9 cellular contexts compared by ENCODE assay signal in the genomic region with DNA sequence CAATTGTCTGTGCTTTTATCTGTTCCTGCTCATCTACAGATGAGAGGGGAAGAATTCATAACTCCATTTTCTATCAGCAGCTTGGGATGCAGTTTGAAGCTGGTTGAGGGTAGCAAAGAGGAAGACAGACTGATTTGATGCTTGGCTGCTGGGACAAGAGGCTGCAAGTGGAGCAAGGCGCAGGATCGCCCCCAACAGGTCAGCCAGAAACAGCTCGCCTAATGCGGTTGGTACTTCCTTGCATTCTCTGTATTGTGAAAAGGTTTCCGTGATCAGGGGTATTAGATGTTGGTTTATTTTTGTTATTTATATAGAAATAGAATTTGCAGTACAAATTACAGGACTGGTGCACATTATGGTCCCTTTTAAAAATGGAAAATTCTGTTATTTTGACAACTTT. TPM values are rescaled to one million over a fixed set of nuclear protein-coding genes. Genes with fewer than 3 reads are reported as not detected.
A peak's percentile ranks its signal among the peaks of the same experiment; 100 is the strongest.
DNase-seq lines count a peak whose midpoint lies in the region; ATAC-seq and TF ChIP-seq lines count a peak whose summit lies in the region.
"Had no signal": no experiment of that assay in that cellular context is flagged by ENCODE, and none has a peak within 500 bp of the region (broad histone marks: within the 10 kb centered on the region; RNA-seq: fewer than 3 reads in every experiment).

No MANE protein-coding gene starts in this region.

- in situ Hi-C loops in SK-MEL-5 (cut with HindIII; ENCODE audit: low pct_unique_long_range_greater_than_20kb, low sequenced_read_pairs): no loop called here

- no peaks in the 10 kb centered on the region for H3K4me1 ChIP-seq in HCT116 (ENCODE audit: control insufficient read depth in 1 of 2, insufficient read depth in 2 of 2, low read length in 2 of 2)

- no peaks in the 10 kb centered on the region for H3K9me2 ChIP-seq in HCT116 (ENCODE audit: insufficient read depth)

- no peaks in the 10 kb centered on the region for H3K27me3 ChIP-seq in HCT116 (ENCODE audit: insufficient read depth, low read length)

- ATAC-seq in HCT116 (peak; percentile 78), HG02840 (IDR thresholded peaks at IDR 0.05; ENCODE audit: low FRiP score, unreplicated experiment) (no peak)
- no peak for ATAC-seq in effector memory CD8-positive, alpha-beta T cell (replicated peaks)

- DNase-seq in Calu3 (peak; percentile 4), HCT116 (ENCODE audit: low read depth, low spot score) (peak; percentile 29), SK-MEL-5 (ENCODE audit: low read depth, low spot score) (peak; percentile 25), iPS-NIHi11 (ENCODE audit: low spot score) (peak; percentile 65), hypothalamus (lab: John Stamatoyannopoulos, UW) (no peak)
- no peak for DNase-seq in effector memory CD8-positive, alpha-beta T cell
- DNase-seq: activated naive CD8-positive, alpha-beta T cell treated with anti-CD3 and anti-CD28 coated beads, Interleukin-2, amount 10 ng/mL, durations not matched to agents 7 days and 5 days had no signal

- H3K27ac Mint-ChIP-seq in Calu3 (ENCODE audit: unreplicated experiment): no peak overlapping the region
- no peak overlapping the region for H3K27ac Mint-ChIP-seq in effector memory CD8-positive, alpha-beta T cell
- H3K27ac Mint-ChIP-seq: activated naive CD8-positive, alpha-beta T cell treated with anti-CD3 and anti-CD28 coated beads, Interleukin-2, amount 10 ng/mL, durations not matched to agents 7 days and 5 days had no signal

- H3K9ac ChIP-seq in HCT116 (ENCODE audit: low read length): no peak overlapping the region

- peak; percentile 63 for TF ChIP-seq RAD21 in HCT116 (IDR thresholded peaks at IDR 0.05; ENCODE audit: low read depth)

- no peaks in the 10 kb centered on the region for H3K9me3 Mint-ChIP-seq in Calu3 (ENCODE audit: low read depth, unreplicated experiment)
- peaks cover 0 to 7% of the 10 kb centered on the region in 2 donors for H3K9me3 Mint-ChIP-seq in effector memory CD8-positive, alpha-beta T cell

- H3K79me2 ChIP-seq in HCT116 (ENCODE audit: insufficient read depth, low read length): no peaks in the 10 kb centered on the region

- RAD21 ChIA-PET in HCT116 (lab: Charles Lee; ENCODE audit: low non-redundant PET in 1 of 2, low total read pairs in 2 of 2, uncharacterized antibody in 2 of 2, unreplicated experiment in 2 of 2): no interaction called here

- H3K4me2 ChIP-seq in HCT116 (ENCODE audit: low read length): no peak overlapping the region

- no peak for TF ChIP-seq CTCF in Calu3 (IDR thresholded peaks at IDR 0.05; ENCODE audit: unreplicated experiment)
- peak; percentile 31 to 69 (median 61); a peak in 4 of 6 replicates for TF ChIP-seq CTCF in HCT116 (IDR thresholded peaks at IDR 0.05 in 2 of 3, conservative IDR thresholded peaks at IDR 0.05 in 1 of 3; ENCODE audit: borderline replicate concordance in 1 of 3, insufficient read depth in 1 of 3, low read depth in 2 of 3, low read length in 2 of 3)

- no peaks in the 10 kb centered on the region for H3K36me3 Mint-ChIP-seq in Calu3 (ENCODE audit: insufficient read depth, unreplicated experiment)
- no peaks in the 10 kb centered on the region for H3K36me3 Mint-ChIP-seq in effector memory CD8-positive, alpha-beta T cell (ENCODE audit: insufficient read depth)
- H3K36me3 Mint-ChIP-seq: activated naive CD8-positive, alpha-beta T cell treated with anti-CD3 and anti-CD28 coated beads, Interleukin-2, amount 10 ng/mL, durations not matched to agents 7 days and 5 days had no signal

- H3K4me1 Mint-ChIP-seq in Calu3 (ENCODE audit: low read depth, unreplicated experiment): no peaks in the 10 kb centered on the region
- no peaks in the 10 kb centered on the region for H3K4me1 Mint-ChIP-seq in effector memory CD8-positive, alpha-beta T cell (ENCODE audit: low read depth in 2 of 2)
- H3K4me1 Mint-ChIP-seq: activated naive CD8-positive, alpha-beta T cell treated with anti-CD3 and anti-CD28 coated beads, Interleukin-2, amount 10 ng/mL, durations not matched to agents 7 days and 5 days had no signal

- H3K27me3 Mint-ChIP-seq in Calu3 (ENCODE audit: unreplicated experiment): peaks cover 36% of the 10 kb centered on the region
- peaks cover 35 to 43% of the 10 kb centered on the region in 2 donors for H3K27me3 Mint-ChIP-seq in effector memory CD8-positive, alpha-beta T cell

- intact Hi-C loops in Calu3 (cut with micrococcal nuclease; ENCODE audit: unreplicated experiment) (loop anchor here (2.0 kb wide), 1 partner anchor 47 kb away; no protein-coding TSS in a partner anchor), HCT116 (cut with micrococcal nuclease) (loop anchor here (2.0 kb wide), 2 partner anchors 47 to 127 kb away; no protein-coding TSS in a partner anchor)

- no TSS peak for BruUV-seq in Calu3 (replicated peaks; lab: Mats Ljungman, UMichigan)
- BruUV-seq in HCT116 (replicated peaks; lab: Mats Ljungman, UMichigan): no TSS peak

- POLR2A ChIA-PET in HCT116 (lab: Charles Lee): no interaction called here

- H3K4me3 ChIP-seq in HCT116 (replicated peaks in 1 of 2; ENCODE audit: low read depth in 1 of 2, low read length in 2 of 2): no peak overlapping the region

- CTCF ChIA-PET in Calu3 (lab: Charles Lee): no interaction called here
- CTCF ChIA-PET in HCT116 (lab: Charles Lee): interaction anchor here (0.6 to 1.0 kb wide), 3 partner anchors 38 to 687 kb away, joined by 3 to 5 read pairs (median 3); no protein-coding TSS in a partner anchor

- H3K36me3 ChIP-seq in HCT116 (ENCODE audit: control insufficient read depth in 1 of 2, insufficient read depth in 2 of 2, low read length in 2 of 2): no peaks in the 10 kb centered on the region

- H3K9me3 ChIP-seq in HCT116 (ENCODE audit: control insufficient read depth in 1 of 2, insufficient read depth in 1 of 2, low read depth in 1 of 2, low read length in 2 of 2): no peaks in the 10 kb centered on the region

- H4K20me1 ChIP-seq in HCT116 (ENCODE audit: insufficient read depth): no peaks in the 10 kb centered on the region

- TF ChIP-seq POLR2A in HCT116 (IDR thresholded peaks at IDR 0.05; ENCODE audit: borderline replicate concordance, extremely low read depth, insufficient read depth, insufficient read length): no peak

- no peak overlapping the region for H2AFZ ChIP-seq in HCT116 (ENCODE audit: low read depth, low read length, poor library complexity, severe bottlenecking)

- H3K27ac ChIP-seq in HCT116 (ENCODE audit: low read depth, low read length): no peak overlapping the region
- H3K27ac ChIP-seq: RWPE1 had no signal

- H3K4me3 Mint-ChIP-seq in Calu3 (ENCODE audit: low read depth, unreplicated experiment): no peak overlapping the region
- H3K4me3 Mint-ChIP-seq in effector memory CD8-positive, alpha-beta T cell: no peak overlapping the region
- H3K4me3 Mint-ChIP-seq: activated naive CD8-positive, alpha-beta T cell treated with anti-CD3 and anti-CD28 coated beads, Interleukin-2, amount 10 ng/mL, durations not matched to agents 7 days and 5 days had no signal

TF ChIP-seq in HCT116, 20 proteins besides CTCF, POLR2A, EP300 and RAD21:
- no peak for TF ChIP-seq ZNF274 (IDR thresholded peaks at IDR 0.05; ENCODE audit: low read depth, low read length)
- no peak for TF ChIP-seq JUND (IDR thresholded peaks at IDR 0.05)
- TF ChIP-seq, protein P1, sequence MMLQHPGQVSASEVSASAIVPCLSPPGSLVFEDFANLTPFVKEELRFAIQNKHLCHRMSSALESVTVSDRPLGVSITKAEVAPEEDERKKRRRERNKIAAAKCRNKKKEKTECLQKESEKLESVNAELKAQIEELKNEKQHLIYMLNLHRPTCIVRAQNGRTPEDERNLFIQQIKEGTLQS (IDR thresholded peaks at IDR 0.05): no peak
- TF ChIP-seq SIN3A (IDR thresholded peaks at IDR 0.05; ENCODE audit: low read depth): no peak

RNA-seq across cellular contexts. Expression of gene ZNF883, which starts 40.6 kb away (rescaled TPM):
- 2.0 and 2.2 TPM in 2 replicates for total RNA-seq in Calu3 (2022)
- not detected for total RNA-seq in HCT116 (2021; ENCODE audit: unreplicated experiment)
- polyA plus RNA-seq in HCT116 (2012): not detected in 2 replicates
- total RNA-seq in SK-MEL-5 (2014; rRNA removed; shearing (Covaris generic)): 0.13 and 0.69 TPM in 2 replicates
- polyA plus RNA-seq in SK-MEL-5 (2015; cell fraction: cytosol; rRNA removed): 0.15 and 0.27 TPM in 2 replicates
- 0.21 and 3.9 TPM in 2 replicates for polyA plus RNA-seq in SK-MEL-5 (2015; cell fraction: nucleus; rRNA removed)

Comparison
In these comparisons a context has a peak if more than half of its experiments do, and no peak if none do; other contexts are left out.
1. DNase-seq: peak in Calu3 (single experiment), HCT116 (single experiment), SK-MEL-5 (single experiment) and iPS-NIHi11 (single experiment); none in effector memory CD8-positive, alpha-beta T cell (0 of 3) and hypothalamus (0 of 51).